ENCODE assay signal across 6 cellular contexts in genomic region chr3:129978123-129978522, GRCh38. TPM values are rescaled to one million over a fixed set of nuclear protein-coding genes. Genes with fewer than 3 reads are reported as not detected.
"Had no signal": no experiment of that assay in that cellular context is flagged by ENCODE, and none has a peak within 500 bp of the region (broad histone marks: within the 10 kb centered on the region; RNA-seq: fewer than 3 reads in every experiment).

No MANE protein-coding gene starts in this region.

- DNase-seq: H9, HCEC 1CT, IMR-90 had no signal

- H3K9me3 Mint-ChIP-seq: GM23338 had no signal

- H2AFZ ChIP-seq: GM23338 had no signal

- H3K4me3 Mint-ChIP-seq: GM23338 had no signal

- H3K27ac Mint-ChIP-seq: GM23338, H9 had no signal

- H3K4me3 ChIP-seq: GM23338 had no signal

- ATAC-seq: GM23338 had no signal

- H3K4me2 ChIP-seq: GM23338 had no signal

RNA-seq across cellular contexts. Expression of gene TRH, which starts 3.6 kb away (rescaled TPM):
- total RNA-seq: H1, H9, HT-29, IMR-90 had no signal
- polyA plus RNA-seq: GM23338, H1, IMR-90 had no signal
